ENCODE assay signal across 9 cellular contexts in genomic region chr1:181112071-181112929, GRCh38. TPM values are rescaled to one million over a fixed set of nuclear protein-coding genes. Genes with fewer than 3 reads are reported as not detected.
DNase-seq lines count a peak whose midpoint lies in the region; ATAC-seq, FAIRE-seq and TF ChIP-seq lines count a peak whose summit lies in the region.
"Had no signal": no experiment of that assay in that cellular context is flagged by ENCODE, and none has a peak within 500 bp of the region (broad histone marks: within the 10 kb centered on the region; RNA-seq: fewer than 3 reads in every experiment).

No MANE protein-coding gene starts in this region.

- peak overlapping the region; percentile 59 for H3K4me2 ChIP-seq in astrocyte (ENCODE audit: low read length)
- 0 out of 2 replicates have a peak overlapping the region, but pooled peaks have one; percentile 52 for H3K4me2 ChIP-seq in HepG2 (ENCODE audit: low read depth, low read length)

- H3K4me3 Mint-ChIP-seq in astrocyte (ENCODE audit: unreplicated experiment), result peak overlapping the region; percentile 29
- no peak overlapping the region for H3K4me3 Mint-ChIP-seq in stimulated activated effector memory CD8-positive, alpha-beta T cell treated with anti-CD3 and anti-CD28 coated beads, Interleukin-12 subunit alpha, Interleukin-12 subunit beta, amount 100 ng/mL, for 72 hours

- in situ Hi-C loops in HepG2 (cut with HindIII; ENCODE audit: extremely low pct_ligation_motif_present, low pct_unique_long_range_greater_than_20kb), result no loop called here

- 37% methylated on average over 10 of the region's 10 CpGs for WGBS in HepG2 (ENCODE audit: low lambda C conversion rate)
- WGBS in aorta, 2 donors, result 59% methylated on average over 10 of the region's 10 CpGs

- peak; percentile 81 to 93; a peak in 3 of 4 replicates for TF ChIP-seq EP300 in HepG2 (IDR thresholded peaks at IDR 0.05; ENCODE audit: low read depth in 2 of 2, low read length in 2 of 2)
- TF ChIP-seq EP300 in HepG2 (CRISPR knock-in tag; IDR thresholded peaks at IDR 0.05; ENCODE audit: borderline replicate concordance), result peak; percentile 94

- peak overlapping the region; percentile 91 for H3K27ac Mint-ChIP-seq in astrocyte (ENCODE audit: unreplicated experiment)
- H3K27ac Mint-ChIP-seq in stimulated activated effector memory CD8-positive, alpha-beta T cell treated with anti-CD3 and anti-CD28 coated beads, Interleukin-12 subunit alpha, Interleukin-12 subunit beta, amount 100 ng/mL, for 72 hours, result no peak overlapping the region

- H3K36me3 Mint-ChIP-seq in astrocyte (ENCODE audit: low read depth, unreplicated experiment), result no peaks in the 10 kb centered on the region
- no peaks in the 10 kb centered on the region for H3K36me3 Mint-ChIP-seq in stimulated activated effector memory CD8-positive, alpha-beta T cell treated with anti-CD3 and anti-CD28 coated beads, Interleukin-12 subunit alpha, Interleukin-12 subunit beta, amount 100 ng/mL, for 72 hours

- POLR2A ChIA-PET in HepG2 (lab: Yijun Ruan, JAX), result interaction anchor here (0.9 to 1.4 kb wide), 3 partner anchors 11 to 22 kb away, joined by 3 to 5 read pairs (median 3); no protein-coding TSS in a partner anchor

- no peak for TF ChIP-seq POLR2A in HepG2 (IDR thresholded peaks at IDR 0.05; ENCODE audit: insufficient read depth in 1 of 2, low read depth in 2 of 2, low read length in 2 of 2)

- H3K27me3 ChIP-seq in astrocyte (ENCODE audit: insufficient read depth, low read length) (no peaks in the 10 kb centered on the region), HepG2 (ENCODE audit: control insufficient read depth in 1 of 2, insufficient read depth in 2 of 2, low read length in 2 of 2) (peaks cover under 1 to 3% of the 10 kb centered on the region in 2 experiments; a peak in 2 of 5 replicates), aorta (ENCODE audit: control insufficient read depth in 1 of 2, insufficient read depth in 2 of 2, low read length in 1 of 2) (no peaks in the 10 kb centered on the region)

- BruUV-seq in HepG2 (replicated peaks; lab: Mats Ljungman, UMichigan), result no TSS peak

- H3K4me1 Mint-ChIP-seq in astrocyte (ENCODE audit: low read depth, unreplicated experiment), result peaks cover 33% of the 10 kb centered on the region
- peaks cover 12% of the 10 kb centered on the region for H3K4me1 Mint-ChIP-seq in stimulated activated effector memory CD8-positive, alpha-beta T cell treated with anti-CD3 and anti-CD28 coated beads, Interleukin-12 subunit alpha, Interleukin-12 subunit beta, amount 100 ng/mL, for 72 hours

- H3K9ac ChIP-seq in astrocyte (ENCODE audit: low read length) (peak overlapping the region; percentile 34), HepG2 (ENCODE audit: insufficient read depth, low read depth, low read length) (peak overlapping the region; percentile 5; the same call in 1 of the 2 replicates)

- CTCF ChIA-PET in HepG2 (lab: Yijun Ruan, JAX; ENCODE audit: low intra/inter-chr PET ratio, low total read pairs), result no interaction called here

- intact Hi-C loops in HepG2 (cut with micrococcal nuclease; ENCODE audit: unreplicated experiment), result loop anchor here (2.0 kb wide), 2 partner anchors 17 to 21 kb away; no protein-coding TSS in a partner anchor
- intact Hi-C loops in aorta (cut with DNase I), result no loop called here

- H3K9me3 ChIP-seq in astrocyte (ENCODE audit: insufficient read depth, low read depth, low read length) (no peaks in the 10 kb centered on the region), HepG2 (ENCODE audit: low read length) (no peaks in the 10 kb centered on the region), aorta (ENCODE audit: control insufficient read depth, low read length) (no peaks in the 10 kb centered on the region)

- H3K27me3 Mint-ChIP-seq in astrocyte (ENCODE audit: low read depth, unreplicated experiment), result peaks cover 8% of the 10 kb centered on the region

- peak; percentile 41 for FAIRE-seq in astrocyte (lab: Jason Lieb, UNC)
- FAIRE-seq in HepG2 (lab: Jason Lieb, UNC), result peak; percentile 100
- FAIRE-seq: G401.6 had no signal

- H3K79me2 ChIP-seq in astrocyte (ENCODE audit: insufficient read depth, low read length) (no peaks in the 10 kb centered on the region), HepG2 (ENCODE audit: insufficient read depth, low read length) (no peaks in the 10 kb centered on the region)

- ATAC-seq in HepG2, result peak; percentile 90
- ATAC-seq in aorta (ENCODE audit: low FRiP score), result peak; percentile 85
- ATAC-seq in GM21825 (IDR thresholded peaks at IDR 0.05; ENCODE audit: unreplicated experiment), result no peak
- no peak for ATAC-seq in GM21360 (IDR thresholded peaks at IDR 0.05; ENCODE audit: unreplicated experiment)
- no peak for ATAC-seq in stimulated activated effector memory CD8-positive, alpha-beta T cell treated with anti-CD3 and anti-CD28 coated beads, Interleukin-12 subunit alpha, Interleukin-12 subunit beta, amount 100 ng/mL, for 72 hours

- peak overlapping the region; percentile 69 for H3K27ac ChIP-seq in astrocyte (ENCODE audit: low read depth, low read length)
- peak overlapping the region; percentile 59 for H3K27ac ChIP-seq in HepG2 (ENCODE audit: extremely low read length, insufficient read depth, low read length)
- peak overlapping the region in 1 of 2 donors; percentile 50 for H3K27ac ChIP-seq in aorta (ENCODE audit: low read depth in 1 of 2, low read length in 2 of 2)

- H4K20me1 ChIP-seq in astrocyte (ENCODE audit: insufficient read depth, low read length) (no peaks in the 10 kb centered on the region), HepG2 (ENCODE audit: insufficient read depth, low read length) (no peaks in the 10 kb centered on the region)

- H2AFZ ChIP-seq in astrocyte (ENCODE audit: low read depth, low read length), result no peak overlapping the region
- no peak overlapping the region for H2AFZ ChIP-seq in HepG2 (ENCODE audit: low read length)

- H3K9me3 Mint-ChIP-seq in astrocyte (ENCODE audit: unreplicated experiment), result no peaks in the 10 kb centered on the region
- H3K9me3 Mint-ChIP-seq in stimulated activated effector memory CD8-positive, alpha-beta T cell treated with anti-CD3 and anti-CD28 coated beads, Interleukin-12 subunit alpha, Interleukin-12 subunit beta, amount 100 ng/mL, for 72 hours, result no peaks in the 10 kb centered on the region

- H3K36me3 ChIP-seq in astrocyte (ENCODE audit: insufficient read depth, low read length) (no peaks in the 10 kb centered on the region), HepG2 (replicated peaks in 1 of 2; ENCODE audit: control insufficient read depth in 1 of 2, insufficient read depth in 2 of 2, low read length in 2 of 2) (no peaks in the 10 kb centered on the region), aorta (ENCODE audit: control insufficient read depth in 1 of 2, insufficient read depth in 2 of 2, low read length in 1 of 2) (no peaks in the 10 kb centered on the region)

- H3K4me3 ChIP-seq in astrocyte (ENCODE audit: insufficient read depth, low read depth, low read length) (no peak overlapping the region), HepG2 (replicated peaks in 1 of 3; ENCODE audit: insufficient read depth in 1 of 3, low read depth in 2 of 3, low read length in 3 of 3) (no peak overlapping the region), aorta (ENCODE audit: low read length in 2 of 2) (no peak overlapping the region)

- H3K4me1 ChIP-seq in astrocyte (ENCODE audit: insufficient read depth, low read length), result peaks cover 25% of the 10 kb centered on the region
- peaks cover 88% of the 10 kb centered on the region for H3K4me1 ChIP-seq in HepG2 (ENCODE audit: insufficient read depth, low read length)
- H3K4me1 ChIP-seq in aorta (ENCODE audit: control insufficient read depth in 1 of 2, insufficient read depth in 2 of 2, low read length in 2 of 2), result peaks cover 0 to 3% of the 10 kb centered on the region in 2 donors

- no peak for TF ChIP-seq CTCF in astrocyte (IDR thresholded peaks at IDR 0.05; ENCODE audit: insufficient read depth, low read depth, low read length)
- peak; percentile 27; the same call in 1 of the 2 replicates for TF ChIP-seq CTCF in HepG2 (CRISPR knock-in tag; IDR thresholded peaks at IDR 0.05)

- TF ChIP-seq RAD21 in HepG2 (CRISPR knock-in tag; IDR thresholded peaks at IDR 0.05), result 0 out of 2 replicates have a peak, but pooled peaks have one; percentile 19

- DNase-seq in SIG-M5 treated with dmso at 0.1 percent for 504 hours (lab: John Stamatoyannopoulos, UW; ENCODE audit: unreplicated experiment) (peak; percentile 95), SIG-M5 (lab: John Stamatoyannopoulos, UW) (no peak), astrocyte (ENCODE audit: low read depth) (peak; percentile 99), HepG2 (ENCODE audit: low spot score) (peak; percentile 97), aorta (peak; percentile 88)
- no peak for DNase-seq in stimulated activated effector memory CD8-positive, alpha-beta T cell treated with anti-CD3 and anti-CD28 coated beads, Interleukin-12 subunit alpha, Interleukin-12 subunit beta, amount 100 ng/mL, for 72 hours (ENCODE audit: low spot score in 2 of 2)

TF ChIP-seq in HepG2, 621 proteins besides CTCF, POLR2A, EP300 and RAD21 (continues in another document):
- TF ChIP-seq ZFYVE20 (CRISPR knock-in tag; IDR thresholded peaks at IDR 0.05; ENCODE audit: borderline replicate concordance, low read depth), result no peak

RNA-seq across cellular contexts. Expression of gene IER5, which starts 23.8 kb away (rescaled TPM):
- 23.2 and 28.3 TPM in 2 replicates for total RNA-seq in astrocyte
- total RNA-seq in HepG2 (2016; rRNA removed; fragmentation: Illumina TruSeq; extraction: Trizol), result 3.0 and 3.5 TPM in 2 replicates
- 0.71 and 0.81 TPM in 2 replicates for total RNA-seq in HepG2 (2016; cell fraction: cytosol; rRNA removed; fragmentation: Illumina TruSeq; extraction: Trizol; ENCODE audit: low read depth)
- 2.3 and 3.4 TPM in 2 replicates for total RNA-seq in HepG2 (2016; cell fraction: insoluble cytoplasmic fraction; rRNA removed; fragmentation: Illumina TruSeq; extraction: Trizol)
- total RNA-seq in HepG2 (2016; cell fraction: membrane; rRNA removed; fragmentation: Illumina TruSeq; extraction: Trizol), result 2.1 and 2.2 TPM in 2 replicates
- 3.7 and 4.2 TPM in 2 replicates for total RNA-seq in HepG2 (2016; cell fraction: nucleus; rRNA removed; fragmentation: Illumina TruSeq; extraction: Trizol)
- 2.5 and 3.1 TPM in 2 replicates for polyA plus RNA-seq in HepG2 (2011; rRNA removed)
- 2.4 and 2.6 TPM in 2 replicates for polyA plus RNA-seq in HepG2 (2011; cell fraction: cytosol; rRNA removed)
- polyA plus RNA-seq in HepG2 (2011; cell fraction: nucleus; rRNA removed), result 4.5 and 4.9 TPM in 2 replicates
- 1.8 and 2.7 TPM in 2 replicates for polyA plus RNA-seq in HepG2 (2012)
- polyA plus RNA-seq in HepG2 (2016; cell fraction: cytosol; fragmentation: Illumina TruSeq; extraction: Trizol; ENCODE audit: low read depth), result 0.26 TPM in 2 replicates
- 1.9 TPM in 2 replicates for polyA plus RNA-seq in HepG2 (2016; cell fraction: insoluble cytoplasmic fraction; fragmentation: Illumina TruSeq; extraction: Trizol; ENCODE audit: low read depth)
- polyA plus RNA-seq in HepG2 (2016; cell fraction: membrane; fragmentation: Illumina TruSeq; extraction: Trizol; ENCODE audit: low read depth), result 0.66 and 0.70 TPM in 2 replicates
- polyA plus RNA-seq in HepG2 (2016; cell fraction: nucleus; fragmentation: Illumina TruSeq; extraction: Trizol; ENCODE audit: insufficient read depth, low read depth), result 3.4 and 3.9 TPM in 2 replicates
- 4.2 and 7.4 TPM in 2 replicates for polyA minus RNA-seq in HepG2 (2011; rRNA and poly(A)+ RNA removed; ENCODE audit: low replicate concordance)
- 2.6 TPM in 2 replicates for polyA minus RNA-seq in HepG2 (2011; cell fraction: cytosol; rRNA and poly(A)+ RNA removed)
- polyA minus RNA-seq in HepG2 (2011; cell fraction: nucleus; rRNA and poly(A)+ RNA removed), result 5.2 and 7.2 TPM in 2 replicates
- 10 to 100 TPM; 11.4 to 42.2 TPM for total RNA-seq in aorta
- polyA plus RNA-seq in aorta, result 10 to 100 TPM in 1 of 2 donors, 1 to 10 TPM in 1; 7.4 to 11.5 TPM

Comparison
In these comparisons a context has a peak if more than half of its experiments do, and no peak if none do; other contexts are left out.
1. DNase-seq: peak in SIG-M5 treated with dmso at 0.1 percent for 504 hours (single experiment), astrocyte (single experiment), HepG2 (single experiment) and aorta (2 of 2); none in SIG-M5 (single experiment) and stimulated activated effector memory CD8-positive, alpha-beta T cell treated with anti-CD3 and anti-CD28 coated beads, Interleukin-12 subunit alpha, Interleukin-12 subunit beta, amount 100 ng/mL, for 72 hours (0 of 2).
2. ATAC-seq: peak in HepG2 (single experiment) and aorta (single experiment); none in GM21825 (single experiment), GM21360 (single experiment) and stimulated activated effector memory CD8-positive, alpha-beta T cell treated with anti-CD3 and anti-CD28 coated beads, Interleukin-12 subunit alpha, Interleukin-12 subunit beta, amount 100 ng/mL, for 72 hours (single experiment).